Comparison of ENCODE assay signal across 3 cellular contexts in the genomic region with DNA sequence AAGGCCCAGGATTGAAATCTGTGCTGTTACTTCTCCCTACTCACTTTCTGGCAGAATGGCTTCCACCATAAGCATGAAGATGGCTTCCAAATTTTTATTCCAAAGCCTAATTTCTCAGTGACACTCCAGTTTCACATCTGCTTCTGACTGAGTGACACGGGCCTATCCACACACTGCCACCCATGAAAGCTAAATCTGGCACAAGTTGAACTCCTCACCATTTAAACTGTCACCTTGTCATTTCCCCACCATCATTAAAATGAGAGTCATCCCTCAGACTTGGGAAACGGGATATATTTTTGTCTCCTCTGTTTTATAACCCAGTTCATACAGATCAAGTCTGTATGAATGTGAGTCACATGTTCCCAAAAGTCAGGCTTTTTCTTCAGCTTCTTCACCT.
"Had no signal": no experiment of that assay in that cellular context is flagged by ENCODE, and none has a peak within 500 bp of the region (broad histone marks: within the 10 kb centered on the region; RNA-seq: fewer than 3 reads in every experiment).

No MANE protein-coding gene starts in this region.

- ATAC-seq: GM12878 had no signal

- DNase-seq: GDM1, GF-D8 had no signal
